15 cellular contexts compared by ENCODE assay signal in the genomic region with DNA sequence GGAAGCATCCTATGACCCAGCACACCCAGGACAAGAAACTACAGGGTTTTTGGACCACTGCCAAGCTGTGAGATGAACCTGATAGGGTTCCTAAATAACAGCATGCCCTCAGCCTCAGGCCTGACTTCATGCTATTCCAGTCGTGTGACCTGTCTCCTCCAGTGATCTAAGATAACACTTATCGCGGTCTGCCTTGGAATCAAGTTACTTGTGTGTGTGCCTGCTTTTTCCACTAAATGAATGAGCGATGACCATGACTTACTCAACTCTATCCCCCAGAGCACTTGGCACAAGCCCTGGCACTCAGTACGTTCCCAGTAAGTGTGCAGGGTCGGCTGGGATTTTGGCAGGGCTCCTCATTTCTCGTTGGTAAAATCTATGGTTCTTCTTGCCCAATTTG.
DNase-seq lines count a peak whose midpoint lies in the region; ATAC-seq and TF ChIP-seq lines count a peak whose summit lies in the region.
"Had no signal": no experiment of that assay in that cellular context is flagged by ENCODE, and none has a peak within 500 bp of the region (broad histone marks: within the 10 kb centered on the region; RNA-seq: fewer than 3 reads in every experiment).

No MANE protein-coding gene starts in this region.

- H3K9me3 ChIP-seq in right cardiac atrium (ENCODE audit: control insufficient read depth, low read length) (no peaks in the 10 kb centered on the region), aorta (ENCODE audit: control insufficient read depth, low read length) (no peaks in the 10 kb centered on the region)

- H3K4me3 Mint-ChIP-seq in T-helper 2 cell treated with Interferon-gamma antibody and Interleukin-4, amounts not matched to agents 5 μg/mL and 100 μg/mL, for 36 hours, result no peak overlapping the region
- no peak overlapping the region for H3K4me3 Mint-ChIP-seq in activated CD8-positive, alpha-beta T cell treated with anti-CD3 and anti-CD28 coated beads, Interleukin-2, amount 10 ng/mL, durations not matched to agents 7 days and 5 days
- H3K4me3 Mint-ChIP-seq: memory B cell, T-cell had no signal

- 33% methylated on average over 7 of the region's 7 CpGs for WGBS in right cardiac atrium
- WGBS in aorta, 2 donors, result 4 to 9% methylated on average over 7 of the region's 7 CpGs

- no peaks in the 10 kb centered on the region for H3K27me3 ChIP-seq in right cardiac atrium (ENCODE audit: control insufficient read depth, insufficient read depth)
- no peaks in the 10 kb centered on the region for H3K27me3 ChIP-seq in aorta (ENCODE audit: control insufficient read depth in 1 of 2, insufficient read depth in 2 of 2, low read length in 1 of 2)

- DNase-seq in left cardiac atrium (no peak), Right ventricle myocardium superior (no peak), RWPE1 (ENCODE audit: low spot score) (peak; percentile 9), right cardiac atrium (peak; percentile 50 to 73 (median 67)), aorta (peak in 1 of 2 donors; percentile 50), middle frontal gyrus (ENCODE audit: extremely low spot score, low spot score) (no peak)
- no peak for DNase-seq in T-helper 2 cell treated with Interferon-gamma antibody and Interleukin-4, amounts not matched to agents 5 μg/mL and 100 μg/mL, for 36 hours (ENCODE audit: low spot score)
- DNase-seq in activated CD8-positive, alpha-beta T cell treated with anti-CD3 and anti-CD28 coated beads, Interleukin-2, amount 10 ng/mL, durations not matched to agents 7 days and 5 days, result no peak
- DNase-seq: activated CD4-positive, alpha-beta T cell treated with anti-CD3 and anti-CD28 coated beads, Interleukin-2, amount 50 U/mL, for 4 hours; activated gamma-delta T cell; cortex of kidney; NCI-H774; T-cell had no signal

- no peak overlapping the region for H3K27ac Mint-ChIP-seq in T-helper 2 cell treated with Interferon-gamma antibody and Interleukin-4, amounts not matched to agents 5 μg/mL and 100 μg/mL, for 36 hours
- no peak overlapping the region for H3K27ac Mint-ChIP-seq in activated CD8-positive, alpha-beta T cell treated with anti-CD3 and anti-CD28 coated beads, Interleukin-2, amount 10 ng/mL, durations not matched to agents 7 days and 5 days
- H3K27ac Mint-ChIP-seq: memory B cell, T-cell had no signal

- H3K36me3 Mint-ChIP-seq in T-helper 2 cell treated with Interferon-gamma antibody and Interleukin-4, amounts not matched to agents 5 μg/mL and 100 μg/mL, for 36 hours (ENCODE audit: low read depth), result peaks cover 3% of the 10 kb centered on the region
- H3K36me3 Mint-ChIP-seq in activated CD8-positive, alpha-beta T cell treated with anti-CD3 and anti-CD28 coated beads, Interleukin-2, amount 10 ng/mL, durations not matched to agents 7 days and 5 days (ENCODE audit: low read depth), result no peaks in the 10 kb centered on the region
- H3K36me3 Mint-ChIP-seq: memory B cell, T-cell had no signal

- H3K27ac ChIP-seq in RWPE1 (no peak overlapping the region), right cardiac atrium (ENCODE audit: low read length) (no peak overlapping the region), aorta (ENCODE audit: low read depth in 1 of 2, low read length in 2 of 2) (no peak overlapping the region)
- H3K27ac ChIP-seq: KMS-11 had no signal

- H3K4me1 Mint-ChIP-seq in T-helper 2 cell treated with Interferon-gamma antibody and Interleukin-4, amounts not matched to agents 5 μg/mL and 100 μg/mL, for 36 hours (ENCODE audit: low read depth), result peaks cover 9% of the 10 kb centered on the region
- no peaks in the 10 kb centered on the region for H3K4me1 Mint-ChIP-seq in activated CD8-positive, alpha-beta T cell treated with anti-CD3 and anti-CD28 coated beads, Interleukin-2, amount 10 ng/mL, durations not matched to agents 7 days and 5 days (ENCODE audit: low read depth)
- H3K4me1 Mint-ChIP-seq: memory B cell, T-cell had no signal

- peaks cover 3% of the 10 kb centered on the region for H3K4me1 ChIP-seq in right cardiac atrium (ENCODE audit: control insufficient read depth, insufficient read depth, low read length)
- H3K4me1 ChIP-seq in aorta (ENCODE audit: control insufficient read depth in 1 of 2, insufficient read depth in 2 of 2, low read length in 2 of 2), result peaks cover 4 to 6% of the 10 kb centered on the region in 2 donors

- H3K36me3 ChIP-seq in aorta (ENCODE audit: control insufficient read depth in 1 of 2, insufficient read depth in 2 of 2, low read length in 1 of 2), result no peaks in the 10 kb centered on the region

- ATAC-seq in left cardiac atrium, result peak; percentile 58 to 65
- ATAC-seq in Right ventricle myocardium superior (ENCODE audit: poor library complexity), result no peak
- ATAC-seq in right cardiac atrium, result peak; percentile 50 to 61
- ATAC-seq in aorta (ENCODE audit: low FRiP score), result peak; percentile 25
- ATAC-seq in activated CD8-positive, alpha-beta T cell treated with anti-CD3 and anti-CD28 coated beads, Interleukin-2, amount 10 ng/mL, durations not matched to agents 7 days and 5 days, result no peak
- ATAC-seq: T-cell had no signal

- POLR2A ChIA-PET in RWPE1 (lab: Yijun Ruan, JAX; ENCODE audit: low non-redundant PET), result no interaction called here
- POLR2A ChIA-PET in activated CD8-positive, alpha-beta T cell treated with anti-CD3 and anti-CD28 coated beads, Interleukin-2, amount 10 ng/mL, durations not matched to agents 7 days and 5 days (lab: Charles Lee), result no interaction called here

- intact Hi-C loops in left cardiac atrium (cut with DNase I) (no loop called here), Right ventricle myocardium superior (cut with DNase I) (no loop called here), right cardiac atrium (cut with DNase I) (no loop called here), aorta (cut with DNase I) (no loop called here)

- CTCF ChIA-PET in RWPE1 (lab: Yijun Ruan, JAX), result no interaction called here
- CTCF ChIA-PET in activated CD8-positive, alpha-beta T cell treated with anti-CD3 and anti-CD28 coated beads, Interleukin-2, amount 10 ng/mL, durations not matched to agents 7 days and 5 days (lab: Charles Lee), result no interaction called here

- peaks cover 11% of the 10 kb centered on the region for H3K9me3 Mint-ChIP-seq in T-helper 2 cell treated with Interferon-gamma antibody and Interleukin-4, amounts not matched to agents 5 μg/mL and 100 μg/mL, for 36 hours
- H3K9me3 Mint-ChIP-seq in activated CD8-positive, alpha-beta T cell treated with anti-CD3 and anti-CD28 coated beads, Interleukin-2, amount 10 ng/mL, durations not matched to agents 7 days and 5 days (ENCODE audit: insufficient read depth), result no peaks in the 10 kb centered on the region
- H3K9me3 Mint-ChIP-seq: memory B cell, T-cell had no signal

- no peaks in the 10 kb centered on the region for H3K27me3 Mint-ChIP-seq in T-helper 2 cell treated with Interferon-gamma antibody and Interleukin-4, amounts not matched to agents 5 μg/mL and 100 μg/mL, for 36 hours (ENCODE audit: low read depth)
- H3K27me3 Mint-ChIP-seq in activated CD8-positive, alpha-beta T cell treated with anti-CD3 and anti-CD28 coated beads, Interleukin-2, amount 10 ng/mL, durations not matched to agents 7 days and 5 days (ENCODE audit: low read depth), result no peaks in the 10 kb centered on the region
- H3K27me3 Mint-ChIP-seq: memory B cell, T-cell had no signal

- H3K4me3 ChIP-seq in right cardiac atrium (ENCODE audit: low read length) (no peak overlapping the region), aorta (ENCODE audit: low read length in 2 of 2) (no peak overlapping the region)

- TF ChIP-seq CTCF in RWPE1 (conservative IDR thresholded peaks at IDR 0.05; ENCODE audit: low read depth), result no peak

Comparison
In these comparisons a context has a peak if more than half of its experiments do, and no peak if none do; other contexts are left out.
1. ATAC-seq: peak in left cardiac atrium (2 of 2), right cardiac atrium (2 of 2) and aorta (single experiment); none in Right ventricle myocardium superior (single experiment) and activated CD8-positive, alpha-beta T cell treated with anti-CD3 and anti-CD28 coated beads, Interleukin-2, amount 10 ng/mL, durations not matched to agents 7 days and 5 days (single experiment).
2. DNase-seq: peak in RWPE1 (single experiment) and right cardiac atrium (3 of 3); none in left cardiac atrium (single experiment), Right ventricle myocardium superior (single experiment), T-helper 2 cell treated with Interferon-gamma antibody and Interleukin-4, amounts not matched to agents 5 μg/mL and 100 μg/mL, for 36 hours (single experiment), activated CD8-positive, alpha-beta T cell treated with anti-CD3 and anti-CD28 coated beads, Interleukin-2, amount 10 ng/mL, durations not matched to agents 7 days and 5 days (single experiment) and middle frontal gyrus (single experiment).